In genomic region chr11:17386331-17387084, GRCh38 we compare ENCODE assay signal across 1 cellular context.
TF ChIP-seq lines count a peak whose summit lies in the region.

No MANE protein-coding gene starts in this region.

TF ChIP-seq in HEK293, 187 proteins besides CTCF, POLR2A, EP300 and RAD21 (continued from another document):
- TF ChIP-seq SETDB1 (IDR thresholded peaks at IDR 0.05; ENCODE audit: insufficient read length, low read length) = no peak
- TF ChIP-seq KLF17 (tag by site-specific recombination; IDR thresholded peaks at IDR 0.05) = no peak
